8 cellular contexts compared by ENCODE assay signal in genomic region chr9:120929392-120929791, GRCh38. TPM values are rescaled to one million over a fixed set of nuclear protein-coding genes. Genes with fewer than 3 reads are reported as not detected.
DNase-seq lines count a peak whose midpoint lies in the region; ATAC-seq, FAIRE-seq and TF ChIP-seq lines count a peak whose summit lies in the region.

No MANE protein-coding gene starts in this region.

- no peaks in the 10 kb centered on the region for H3K27me3 Mint-ChIP-seq in activated naive CD8-positive, alpha-beta T cell treated with anti-CD3 and anti-CD28 coated beads for 36 hours

- no peaks in the 10 kb centered on the region for H3K27me3 ChIP-seq in keratinocyte (ENCODE audit: control insufficient read depth, extremely low read depth, insufficient read depth, low read length)
- H3K27me3 ChIP-seq in stomach, result no peaks in the 10 kb centered on the region

- H3K9me3 ChIP-seq in keratinocyte (ENCODE audit: control insufficient read depth, low read depth, low read length), result no peaks in the 10 kb centered on the region
- no peaks in the 10 kb centered on the region for H3K9me3 ChIP-seq in stomach

- H3K36me3 ChIP-seq in keratinocyte (ENCODE audit: control insufficient read depth in 2 of 2, extremely low read depth in 1 of 2, insufficient read depth in 2 of 2, low read length in 2 of 2), result no peaks in the 10 kb centered on the region
- H3K36me3 ChIP-seq in stomach, result no peaks in the 10 kb centered on the region

- intact Hi-C loops in stomach (cut with DNase I; ENCODE audit: low total_unique reads), result loop anchor here (10.0 kb wide), 1 partner anchor 55 kb away; the partner anchor contains the start of gene PHF19

- dilution Hi-C loops in keratinocyte (cut with MboI; ENCODE audit: extremely low pct_ligation_motif_present, low sequenced_read_pairs), result no loop called here

- H3K4me3 ChIP-seq in keratinocyte (ENCODE audit: control insufficient read depth in 2 of 3, extremely low read depth in 1 of 3, insufficient read depth in 2 of 3, low read depth in 1 of 3, low read length in 3 of 3), result peak overlapping the region; percentile 52 to 71 (median 67)
- peak overlapping the region; percentile 63 to 85 (median 68) for H3K4me3 ChIP-seq in stomach

- WGBS in stomach, 5 donors, result 43 to 52% (median 48%) methylated on average over 9 to 10 of the region's 10 CpGs

- H3K4me1 Mint-ChIP-seq in activated naive CD8-positive, alpha-beta T cell treated with anti-CD3 and anti-CD28 coated beads for 36 hours, result peaks cover 80% of the 10 kb centered on the region

- H2AFZ ChIP-seq in keratinocyte (ENCODE audit: control insufficient read depth, low read length), result peak overlapping the region; percentile 80

- H3K36me3 Mint-ChIP-seq in activated naive CD8-positive, alpha-beta T cell treated with anti-CD3 and anti-CD28 coated beads for 36 hours, result peaks cover 42% of the 10 kb centered on the region

- peaks cover 1% of the 10 kb centered on the region for H3K9me3 Mint-ChIP-seq in activated naive CD8-positive, alpha-beta T cell treated with anti-CD3 and anti-CD28 coated beads for 36 hours

- no peaks in the 10 kb centered on the region for H4K20me1 ChIP-seq in keratinocyte (ENCODE audit: control insufficient read depth, extremely low read depth, insufficient read depth, low read length)

- H3K27ac ChIP-seq in keratinocyte (ENCODE audit: control insufficient read depth, insufficient read depth, low read length), result peak overlapping the region; percentile 47
- H3K27ac ChIP-seq in stomach, result peak overlapping the region; percentile 90 to 97 (median 92)

- no peak for ATAC-seq in HG02642 (IDR thresholded peaks at IDR 0.05; ENCODE audit: poor library complexity, unreplicated experiment)

- FAIRE-seq in keratinocyte (lab: Jason Lieb, UNC), result no peak

- H3K4me1 ChIP-seq in keratinocyte (ENCODE audit: control insufficient read depth, extremely low read depth, insufficient read depth, low read length), result peaks cover 33% of the 10 kb centered on the region
- peaks cover 28 to 82% (median 43%) of the 10 kb centered on the region in 4 donors for H3K4me1 ChIP-seq in stomach

- TF ChIP-seq CTCF in keratinocyte (optimal IDR thresholded peaks at IDR 0.05 in 1 of 3, IDR thresholded peaks at IDR 0.05 in 1 of 3, conservative IDR thresholded peaks at IDR 0.05 in 1 of 3; ENCODE audit: extremely low read depth in 1 of 3, insufficient read depth in 2 of 3, low read length in 3 of 3) (no peak), stomach (IDR thresholded peaks at IDR 0.05) (no peak)

- TF ChIP-seq POLR2A in stomach (IDR thresholded peaks at IDR 0.05), result no peak

- DNase-seq in DMS53 (lab: John Stamatoyannopoulos, UW) (peak; percentile 54), DMS53 treated with DMSO at 0.1 percent for 48 hours (lab: John Stamatoyannopoulos, UW; ENCODE audit: unreplicated experiment) (no peak), keratinocyte (ENCODE audit: low read depth, low spot score) (no peak), stomach (no peak), AG08396 (ENCODE audit: low spot score) (no peak), GM19238 (ENCODE audit: insufficient read length, low spot score) (no peak)
- no peak for DNase-seq in activated naive CD8-positive, alpha-beta T cell treated with anti-CD3 and anti-CD28 coated beads for 36 hours

- H3K9me1 ChIP-seq in keratinocyte (ENCODE audit: control insufficient read depth, extremely low read depth, insufficient read depth, low read length), result no peaks in the 10 kb centered on the region

- H3K4me2 ChIP-seq in keratinocyte (ENCODE audit: control insufficient read depth, extremely low read depth, insufficient read depth, low read depth, low read length), result peak overlapping the region; percentile 89

- H3K9ac ChIP-seq in keratinocyte (ENCODE audit: control insufficient read depth, extremely low read depth, insufficient read depth, low read length), result peak overlapping the region; percentile 71

- H3K4me3 Mint-ChIP-seq in activated naive CD8-positive, alpha-beta T cell treated with anti-CD3 and anti-CD28 coated beads for 36 hours, result peak overlapping the region; percentile 84

- no peaks in the 10 kb centered on the region for H3K79me2 ChIP-seq in keratinocyte (ENCODE audit: control insufficient read depth, insufficient read depth, low read length)

- TF ChIP-seq EP300 in stomach (IDR thresholded peaks at IDR 0.05), result no peak

- peak overlapping the region; percentile 100 for H3K27ac Mint-ChIP-seq in activated naive CD8-positive, alpha-beta T cell treated with anti-CD3 and anti-CD28 coated beads for 36 hours

RNA-seq across cellular contexts. Expression of gene TRAF1, which starts 2.8 kb away (rescaled TPM):
- 100 to 1,000 TPM; 169 to 170 TPM for total RNA-seq in activated naive CD8-positive, alpha-beta T cell treated with anti-CD3 and anti-CD28 coated beads for 36 hours
- polyA plus RNA-seq in keratinocyte (0.71 to 2.5 TPM (median 1.2 TPM) in 3 replicates), stomach (1 to 10 TPM; 2.3 to 6.8 (median 3.7) TPM)
- 1.1 TPM for polyA plus RNA-seq in keratinocyte (2011; ENCODE audit: low read depth)
- polyA plus RNA-seq in keratinocyte (2011; cell fraction: cytosol; rRNA removed), result 0.26 and 0.43 TPM in 2 replicates
- polyA plus RNA-seq in keratinocyte (2011; cell fraction: nucleus; rRNA removed), result 9.9 and 11.7 TPM in 2 replicates
- 0.54 and 1.9 TPM in 2 replicates for polyA plus RNA-seq in keratinocyte (2012; ENCODE audit: low replicate concordance)
- 0.43 to 1.2 TPM (median 1.1 TPM) in 3 replicates for polyA minus RNA-seq in keratinocyte
- 0.58 TPM for polyA minus RNA-seq in keratinocyte (2011; cell fraction: cytosol; rRNA and poly(A)+ RNA removed)
- 1.3 and 2.0 TPM in 2 replicates for polyA minus RNA-seq in keratinocyte (2011; cell fraction: nucleus; rRNA and poly(A)+ RNA removed)
- 10 to 100 TPM in 1 of 5 donors, 1 to 10 TPM in 3, under 1 TPM in 1; 0.58 to 10.3 (median 2.8) TPM for total RNA-seq in stomach

RNA-seq across cellular contexts. Expression of gene PHF19, which starts 52.4 kb away (rescaled TPM):
- 100 to 1,000 TPM; 216 to 226 TPM for total RNA-seq in activated naive CD8-positive, alpha-beta T cell treated with anti-CD3 and anti-CD28 coated beads for 36 hours
- polyA plus RNA-seq in keratinocyte (7.3 to 31.4 TPM (median 11.7 TPM) in 3 replicates), stomach (10 to 100 TPM; 10.7 to 28.3 (median 27.6) TPM)
- polyA plus RNA-seq in keratinocyte (2011; ENCODE audit: low read depth), result 5.5 TPM
- 10.0 and 13.5 TPM in 2 replicates for polyA plus RNA-seq in keratinocyte (2011; cell fraction: cytosol; rRNA removed)
- 8.5 and 9.0 TPM in 2 replicates for polyA plus RNA-seq in keratinocyte (2011; cell fraction: nucleus; rRNA removed)
- polyA plus RNA-seq in keratinocyte (2012; ENCODE audit: low replicate concordance), result 4.6 and 24.5 TPM in 2 replicates
- polyA minus RNA-seq in keratinocyte, result 7.7 to 63.6 TPM (median 20.9 TPM) in 3 replicates
- 18.2 TPM for polyA minus RNA-seq in keratinocyte (2011; cell fraction: cytosol; rRNA and poly(A)+ RNA removed)
- 4.7 and 5.7 TPM in 2 replicates for polyA minus RNA-seq in keratinocyte (2011; cell fraction: nucleus; rRNA and poly(A)+ RNA removed)
- total RNA-seq in stomach, result 100 to 1,000 TPM in 1 of 5 donors, 10 to 100 TPM in 4; 13.3 to 251 (median 26.8) TPM

Comparison
In these comparisons a context has a peak if more than half of its experiments do, and no peak if none do; other contexts are left out.
1. RNA of gene TRAF1, which starts 2.8 kb away (total RNA-seq): 169 to 170 TPM in activated naive CD8-positive, alpha-beta T cell treated with anti-CD3 and anti-CD28 coated beads for 36 hours; 0.58 to 10.3 TPM in stomach; every median in the first group is over 10 times any median in the second.